In genomic region chr6:68891419-68891818, GRCh38 we compare ENCODE assay signal across 16 cellular contexts.
"Had no signal": no experiment of that assay in that cellular context is flagged by ENCODE, and none has a peak within 500 bp of the region (broad histone marks: within the 10 kb centered on the region; RNA-seq: fewer than 3 reads in every experiment).

No MANE protein-coding gene starts in this region.

- H3K4me1 Mint-ChIP-seq: stimulated activated naive B cell treated with anti-CD40 and anti-IgM and Interleukin-4, amounts not matched to agents 10 μg/mL and 1 μg/mL and 100 μg/mL, for 72 hours had no signal

- ATAC-seq: activated CD4-positive, CD25-positive, alpha-beta regulatory T cell treated with anti-CD3 and anti-CD28 coated beads, Interleukin-2, amount 50 U/mL, for 24 hours; heart left ventricle; stimulated activated naive B cell treated with anti-CD40 and anti-IgM and Interleukin-4, amounts not matched to agents 10 μg/mL and 1 μg/mL and 100 μg/mL, for 72 hours had no signal

- H3K27me3 Mint-ChIP-seq: stimulated activated naive B cell treated with anti-CD40 and anti-IgM and Interleukin-4, amounts not matched to agents 10 μg/mL and 1 μg/mL and 100 μg/mL, for 72 hours had no signal

- FAIRE-seq: frontal cortex had no signal

- H3K4me3 Mint-ChIP-seq: activated naive CD4-positive, alpha-beta T cell treated with anti-CD3 and anti-CD28 coated beads for 36 hours; stimulated activated naive B cell treated with anti-CD40 and anti-IgM and Interleukin-4, amounts not matched to agents 10 μg/mL and 1 μg/mL and 100 μg/mL, for 72 hours had no signal

- DNase-seq: activated CD4-positive, alpha-beta T cell treated with anti-CD3 and anti-CD28 coated beads, Interleukin-2, amount 50 U/mL, for 1 hour; activated naive CD4-positive, alpha-beta T cell treated with anti-CD3 and anti-CD28 coated beads for 36 hours; central memory CD4-positive, alpha-beta T cell; esophagus squamous epithelium; heart left ventricle; retina; stimulated activated CD4-positive, alpha-beta T cell treated with anti-CD3 and anti-CD28 coated beads, Interleukin-15, amount 100 ng/mL, for 24 hours; stimulated activated CD4-positive, alpha-beta T cell treated with anti-CD3 and anti-CD28 coated beads, Interleukin-4, amount 100 ng/mL, for 1 hour; stimulated activated naive B cell treated with anti-CD40 and anti-IgM and Interleukin-4, amounts not matched to agents 10 μg/mL and 1 μg/mL and 100 μg/mL, for 72 hours; thyroid gland had no signal

- H3K27ac Mint-ChIP-seq: activated naive CD4-positive, alpha-beta T cell treated with anti-CD3 and anti-CD28 coated beads for 36 hours; activated T-helper 2 cell treated with anti-CD3 and anti-CD28 coated beads, Interferon-gamma antibody, Interleukin-2, Interleukin-4, amounts not matched to agents 10 μg/mL and 5 μg/mL and 100 μg/mL, durations not matched to agents 14 hours and 24 hours and 36 hours; stimulated activated naive B cell treated with anti-CD40 and anti-IgM and Interleukin-4, amounts not matched to agents 10 μg/mL and 1 μg/mL and 100 μg/mL, for 72 hours had no signal

- H3K4me3 ChIP-seq: ascending aorta, coronary artery, esophagus squamous epithelium, heart left ventricle, skin epidermis, thyroid gland had no signal

- H3K27ac ChIP-seq: ascending aorta, coronary artery, esophagus squamous epithelium, heart left ventricle, skin epidermis, thyroid gland had no signal

- H3K36me3 ChIP-seq: ascending aorta, esophagus squamous epithelium, heart left ventricle, thyroid gland had no signal

- H3K27me3 ChIP-seq: ascending aorta, esophagus squamous epithelium, heart left ventricle, thyroid gland had no signal

- H3K9me3 ChIP-seq: ascending aorta, esophagus squamous epithelium, heart left ventricle, thyroid gland had no signal

- H3K9me3 Mint-ChIP-seq: activated naive CD4-positive, alpha-beta T cell treated with anti-CD3 and anti-CD28 coated beads for 36 hours; activated T-helper 2 cell treated with anti-CD3 and anti-CD28 coated beads, Interferon-gamma antibody, Interleukin-2, Interleukin-4, amounts not matched to agents 10 μg/mL and 5 μg/mL and 100 μg/mL, durations not matched to agents 14 hours and 24 hours and 36 hours had no signal

- H3K36me3 Mint-ChIP-seq: stimulated activated naive B cell treated with anti-CD40 and anti-IgM and Interleukin-4, amounts not matched to agents 10 μg/mL and 1 μg/mL and 100 μg/mL, for 72 hours had no signal

- H3K4me1 ChIP-seq: ascending aorta, esophagus squamous epithelium, heart left ventricle, thyroid gland had no signal
